8 cellular contexts compared by ENCODE assay signal in genomic region chr14:74111395-74112216, GRCh38. TPM values are rescaled to one million over a fixed set of nuclear protein-coding genes. Genes with fewer than 3 reads are reported as not detected.
DNase-seq lines count a peak whose midpoint lies in the region; FAIRE-seq and TF ChIP-seq lines count a peak whose summit lies in the region.
"Not testable (repeated sequence)": the region's sequence is repeated elsewhere in the genome, so short reads cannot be mapped to it uniquely, and the experiment has no call there.

No MANE protein-coding gene starts in this region.

- H3K36me3 ChIP-seq in WERI-Rb-1 = not testable (repeated sequence)

- H3K27me3 ChIP-seq in AG04450 (ENCODE audit: control insufficient read depth, insufficient read depth, low read length); WERI-Rb-1 (ENCODE audit: insufficient read depth, low read depth, severe bottlenecking): not testable (repeated sequence)

- peaks cover 10% of the 10 kb centered on the region for H3K4me1 Mint-ChIP-seq in progenitor cell of endocrine pancreas (ENCODE audit: low read depth)

- POLR2A ChIA-PET in AG04450 (lab: Yijun Ruan, JAX) = interaction anchor here (0.6 kb wide), 1 partner anchor 94 kb away, joined by 3 read pairs; no protein-coding TSS in a partner anchor
- POLR2A ChIA-PET in GM10248 (lab: Yijun Ruan, JAX) = not testable (repeated sequence)

- TF ChIP-seq CTCF in AG04450 (IDR thresholded peaks at IDR 0.05; ENCODE audit: low read depth, low read length) = peak; percentile 67
- peak; percentile 60 for TF ChIP-seq CTCF in GM10248 (IDR thresholded peaks at IDR 0.05; ENCODE audit: control extremely low read depth, extremely low read depth, low read depth, missing control alignments)
- TF ChIP-seq CTCF in LNCaP clone FGC (IDR thresholded peaks at IDR 0.05; ENCODE audit: control insufficient read depth, extremely low read depth, insufficient read depth) = peak; percentile 70
- TF ChIP-seq CTCF in WERI-Rb-1 (IDR thresholded peaks at IDR 0.05; ENCODE audit: low read depth, low read length) = 0 out of 2 replicates have a peak, but pooled peaks have one; percentile 31
- TF ChIP-seq CTCF in progenitor cell of endocrine pancreas (IDR thresholded peaks at IDR 0.05; ENCODE audit: unreplicated experiment) = peak; percentile 75

- H3K9me3 Mint-ChIP-seq in progenitor cell of endocrine pancreas (ENCODE audit: low read depth) = not testable (repeated sequence)

- not testable (repeated sequence) for H3K4me3 Mint-ChIP-seq in progenitor cell of endocrine pancreas (ENCODE audit: low read depth)

- CTCF ChIA-PET in AG04450 (lab: Charles Lee) (interaction anchor here (0.6 to 3.6 kb wide), 20 partner anchors 8 to 183 kb away, joined by 3 to 39 read pairs (median 4); no protein-coding TSS in a partner anchor), GM10248 (lab: Yijun Ruan, JAX) (interaction anchor here (0.6 to 3.0 kb wide), 22 partner anchors 10 to 449 kb away, joined by 3 to 21 read pairs (median 4); no protein-coding TSS in a partner anchor)

- not testable (repeated sequence) for H3K4me3 ChIP-seq in AG04450 (ENCODE audit: low read depth, low read length); LNCaP clone FGC (ENCODE audit: low read depth, low read length); WERI-Rb-1 (ENCODE audit: low read depth, low read length)

- H3K36me3 Mint-ChIP-seq in progenitor cell of endocrine pancreas (ENCODE audit: insufficient read depth) = peaks cover 12% of the 10 kb centered on the region

- peak; percentile 27 for DNase-seq in AG04450 (ENCODE audit: low read depth, low spot score)
- peak; percentile 62 for DNase-seq in GM10248 (ENCODE audit: extremely low spot score)
- peak; percentile 21 for DNase-seq in LNCaP clone FGC (ENCODE audit: low read depth)
- peak; percentile 5 for DNase-seq in NCI-H526 treated with DMSO at 0.1 percent for 48 hours (lab: John Stamatoyannopoulos, UW)
- not testable (repeated sequence) for DNase-seq in WERI-Rb-1; progenitor cell of endocrine pancreas (ENCODE audit: low spot score, unreplicated experiment)
- peak; percentile 68 for DNase-seq in iris pigment epithelial cell (ENCODE audit: low read depth)

- H3K9me3 ChIP-seq in AG04450 (ENCODE audit: control insufficient read depth, insufficient read depth, low read length); WERI-Rb-1 (ENCODE audit: severe bottlenecking): not testable (repeated sequence)

- not testable (repeated sequence) for H3K27ac ChIP-seq in AG04450 (ENCODE audit: low read depth, low read length); WERI-Rb-1

- FAIRE-seq in endometrium (lab: Jason Lieb, UNC) = peak; percentile 87

- not testable (repeated sequence) for H3K27ac Mint-ChIP-seq in progenitor cell of endocrine pancreas

- not testable (repeated sequence) for H3K27me3 Mint-ChIP-seq in progenitor cell of endocrine pancreas

RNA-seq across cellular contexts. Expression of gene LIN52, which starts 26.9 kb away (rescaled TPM):
- 8.1 and 10.6 TPM in 2 replicates for polyA plus RNA-seq in AG04450 (2011; rRNA removed)
- 5.0 and 7.6 TPM in 2 replicates for polyA minus RNA-seq in AG04450 (2011; rRNA and poly(A)+ RNA removed)
- total RNA-seq in progenitor cell of endocrine pancreas = 13.4 and 14.3 TPM in 2 replicates

RNA-seq across cellular contexts. Expression of gene ALDH6A1, which starts 27.4 kb away (rescaled TPM):
- polyA plus RNA-seq in AG04450 (2011; rRNA removed) = 18.3 and 19.0 TPM in 2 replicates
- 16.8 and 20.2 TPM in 2 replicates for polyA minus RNA-seq in AG04450 (2011; rRNA and poly(A)+ RNA removed)
- total RNA-seq in progenitor cell of endocrine pancreas = 55.4 and 57.3 TPM in 2 replicates
